Comparison of ENCODE assay signal across 1 cellular context in genomic region chr7:152341039-152341913, GRCh38.
TF ChIP-seq lines count a peak whose summit lies in the region.

No MANE protein-coding gene starts in this region.

TF ChIP-seq in GM12878, 131 proteins besides CTCF, POLR2A, EP300 and RAD21 (continued from another document):
- TF ChIP-seq PKNOX1 (IDR thresholded peaks at IDR 0.05): peak; percentile 14; the same call in 1 of the 2 replicates
- TF ChIP-seq HSF1 (IDR thresholded peaks at IDR 0.05; ENCODE audit: low read depth, low read length): no peak
- no peak for TF ChIP-seq CBFB (IDR thresholded peaks at IDR 0.05; ENCODE audit: low read depth)
- TF ChIP-seq SRF (IDR thresholded peaks at IDR 0.05; ENCODE audit: low read depth in 2 of 2, low read length in 2 of 2): no peak
- TF ChIP-seq RELB (IDR thresholded peaks at IDR 0.05; ENCODE audit: low read depth): no peak
- no peak for TF ChIP-seq ZNF24 (IDR thresholded peaks at IDR 0.05)
- TF ChIP-seq POLR2AphosphoS5 (IDR thresholded peaks at IDR 0.05; ENCODE audit: low read length): no peak
- peak; percentile 40; the same call in 1 of the 2 replicates for TF ChIP-seq JUNB (IDR thresholded peaks at IDR 0.05)
- no peak for TF ChIP-seq BMI1 (IDR thresholded peaks at IDR 0.05; ENCODE audit: borderline replicate concordance)
- peak; percentile 76 for TF ChIP-seq RUNX3 (IDR thresholded peaks at IDR 0.05; ENCODE audit: low read length)
- TF ChIP-seq BCL3 (IDR thresholded peaks at IDR 0.05; ENCODE audit: borderline replicate concordance, insufficient read depth, low read depth, low read length, poor library complexity, severe bottlenecking): no peak
- no peak for TF ChIP-seq ZNF217 (IDR thresholded peaks at IDR 0.05)
- peak; percentile 58; the same call in 1 of the 2 replicates for TF ChIP-seq ZBTB40 (IDR thresholded peaks at IDR 0.05; ENCODE audit: borderline replicate concordance)
- TF ChIP-seq TCF3 (IDR thresholded peaks at IDR 0.05; ENCODE audit: borderline replicate concordance, insufficient read depth, low read depth, low read length): peak; percentile 43; the same call in 1 of the 2 replicates
- no peak for TF ChIP-seq BACH1 (IDR thresholded peaks at IDR 0.05; ENCODE audit: borderline replicate concordance)
- TF ChIP-seq USF2 (IDR thresholded peaks at IDR 0.05; ENCODE audit: borderline replicate concordance, low read depth, low read length): no peak; the same call in 1 of the 2 replicates
- TF ChIP-seq GABPA (IDR thresholded peaks at IDR 0.05; ENCODE audit: low read depth): no peak
- no peak for TF ChIP-seq SKIL (IDR thresholded peaks at IDR 0.05; ENCODE audit: low read depth, poor library complexity, severe bottlenecking)
- no peak for TF ChIP-seq SP1 (IDR thresholded peaks at IDR 0.05; ENCODE audit: low read depth, low read length)
- no peak for TF ChIP-seq ZNF274 (IDR thresholded peaks at IDR 0.05; ENCODE audit: insufficient read depth, insufficient read length)
- 0 out of 2 replicates have a peak, but pooled peaks have one; percentile 14 for TF ChIP-seq IKZF1 (conservative IDR thresholded peaks at IDR 0.05)
- TF ChIP-seq SMC3 (IDR thresholded peaks at IDR 0.05; ENCODE audit: borderline replicate concordance, low read length): peak; percentile 20; the same call in 1 of the 2 replicates
- TF ChIP-seq FOS (IDR thresholded peaks at IDR 0.05; ENCODE audit: borderline replicate concordance, extremely low read depth, insufficient read length): no peak
- TF ChIP-seq IRF4 (IDR thresholded peaks at IDR 0.05; ENCODE audit: low read depth, low read length): no peak
- no peak for TF ChIP-seq ATF7 (IDR thresholded peaks at IDR 0.05; ENCODE audit: low read depth)
- peak; percentile 44 for TF ChIP-seq MTA2 (IDR thresholded peaks at IDR 0.05; ENCODE audit: low read depth)
- no peak for TF ChIP-seq MLLT1 (IDR thresholded peaks at IDR 0.05)
